8 cellular contexts compared by ENCODE assay signal in genomic region chrX:140057001-140057411, GRCh38.
DNase-seq lines count a peak whose midpoint lies in the region; ATAC-seq and TF ChIP-seq lines count a peak whose summit lies in the region.

No MANE protein-coding gene starts in this region.

- no peak overlapping the region for H3K27ac Mint-ChIP-seq in activated T-cell treated with anti-CD3 and anti-CD28 coated beads, Interleukin-2, amount 50 U/mL, for 72 hours

- WGBS in thyroid gland, 2 donors, result 23 to 26% methylated on average over 11 of the region's 11 CpGs

- DNase-seq in DMS153 (lab: John Stamatoyannopoulos, UW) (peak; percentile 60), GM20000 (ENCODE audit: low spot score) (peak; percentile 40), HL-60 (ENCODE audit: low read depth in 1 of 2, low spot score in 1 of 2) (peak; percentile 38 to 72), OCI-M1 (lab: John Stamatoyannopoulos, UW) (peak; percentile 75), fibroblast of the conjunctiva (ENCODE audit: low read depth) (peak; percentile 43), omental fat pad (ENCODE audit: low spot score) (peak; percentile 38), thyroid gland (peak; percentile 73 to 77)
- DNase-seq in activated T-cell treated with anti-CD3 and anti-CD28 coated beads, Interleukin-2, amount 50 U/mL, for 72 hours, result peak; percentile 62 to 63

- no peaks in the 10 kb centered on the region for H3K4me1 ChIP-seq in thyroid gland

- H3K4me1 Mint-ChIP-seq in activated T-cell treated with anti-CD3 and anti-CD28 coated beads, Interleukin-2, amount 50 U/mL, for 72 hours (ENCODE audit: low read depth), result no peaks in the 10 kb centered on the region

- H3K36me3 Mint-ChIP-seq in activated T-cell treated with anti-CD3 and anti-CD28 coated beads, Interleukin-2, amount 50 U/mL, for 72 hours (ENCODE audit: insufficient read depth in 2 of 2), result no peaks in the 10 kb centered on the region

- H3K4me3 ChIP-seq in HL-60 (replicated peaks; ENCODE audit: insufficient read depth, low read length) (no peak overlapping the region), thyroid gland (replicated peaks in 1 of 3) (no peak overlapping the region)

- H3K27me3 ChIP-seq in HL-60 (ENCODE audit: insufficient read depth, poor library complexity, severe bottlenecking) (no peaks in the 10 kb centered on the region), thyroid gland (no peaks in the 10 kb centered on the region)

- TF ChIP-seq CTCF in GM20000 (IDR thresholded peaks at IDR 0.05; ENCODE audit: extremely low read depth, missing control alignments) (peak; percentile 53), HL-60 (IDR thresholded peaks at IDR 0.05; ENCODE audit: insufficient read depth, low read length) (peak; percentile 45), omental fat pad (IDR thresholded peaks at IDR 0.05) (peak in 1 of 3 donors; percentile 51), thyroid gland (IDR thresholded peaks at IDR 0.05) (peak; percentile 53 to 75 (median 66))

- intact Hi-C loops in thyroid gland (cut with DNase I), result loop anchor here (10.0 kb wide), 1 partner anchor 608 kb away; no protein-coding TSS in a partner anchor

- peaks cover 15% of the 10 kb centered on the region for H3K27me3 Mint-ChIP-seq in activated T-cell treated with anti-CD3 and anti-CD28 coated beads, Interleukin-2, amount 50 U/mL, for 72 hours (ENCODE audit: low read depth)

- H3K4me3 Mint-ChIP-seq in activated T-cell treated with anti-CD3 and anti-CD28 coated beads, Interleukin-2, amount 50 U/mL, for 72 hours, result no peak overlapping the region

- H3K9me3 ChIP-seq in thyroid gland, result no peaks in the 10 kb centered on the region

- ATAC-seq in activated T-cell treated with anti-CD3 and anti-CD28 coated beads, Interleukin-2, amount 50 U/mL, for 72 hours (replicated peaks in 1 of 2), result peak; percentile 39 to 57
- ATAC-seq in omental fat pad (ENCODE audit: low FRiP score), result peak; percentile 70

- H3K36me3 ChIP-seq in thyroid gland, result no peaks in the 10 kb centered on the region

- H3K27ac ChIP-seq in HL-60 (replicated peaks) (no peak overlapping the region), thyroid gland (no peak overlapping the region)

- no peak for TF ChIP-seq POLR2A in thyroid gland (IDR thresholded peaks at IDR 0.05)

- H3K9me3 Mint-ChIP-seq in activated T-cell treated with anti-CD3 and anti-CD28 coated beads, Interleukin-2, amount 50 U/mL, for 72 hours, result no peaks in the 10 kb centered on the region
